ENCODE assay signal across 8 cellular contexts in the genomic region with DNA sequence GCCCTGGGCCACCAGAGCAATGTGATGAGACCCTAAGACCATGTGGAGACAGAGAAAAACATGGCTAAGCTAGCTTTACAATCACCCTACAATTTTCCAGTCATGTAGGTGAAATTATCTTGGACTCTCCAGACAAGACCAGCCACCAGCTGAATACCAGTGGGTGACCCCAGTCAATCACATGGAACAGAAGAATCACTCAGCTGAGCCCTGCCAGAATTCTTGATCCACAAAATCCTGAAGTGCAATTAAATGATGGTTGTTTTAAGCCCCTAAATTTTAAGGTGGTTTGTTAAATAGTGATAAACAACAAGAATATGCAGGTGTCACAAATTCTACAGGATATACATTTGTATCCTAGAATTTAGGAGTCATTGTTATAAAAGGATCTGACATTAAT.
"Had no signal": no experiment of that assay in that cellular context is flagged by ENCODE, and none has a peak within 500 bp of the region (broad histone marks: within the 10 kb centered on the region; RNA-seq: fewer than 3 reads in every experiment).

No MANE protein-coding gene starts in this region.

- H3K4me3 ChIP-seq: GM23248, K562 had no signal

- DNase-seq: GM23248, H9, HCEC 1CT, HFFc6, IMR-90, KG1 had no signal

- ATAC-seq: K562 had no signal

- H3K9me3 Mint-ChIP-seq: HFFc6 had no signal

- H2AFZ ChIP-seq: GM23248 had no signal

- H3K27ac Mint-ChIP-seq: H9, HFFc6 had no signal

- H3K9ac ChIP-seq: GM23248 had no signal

- H3K4me3 Mint-ChIP-seq: H9, HFFc6 had no signal

- H3K27ac ChIP-seq: GM23248, HL-60 had no signal
